13 cellular contexts compared by ENCODE assay signal in the genomic region with DNA sequence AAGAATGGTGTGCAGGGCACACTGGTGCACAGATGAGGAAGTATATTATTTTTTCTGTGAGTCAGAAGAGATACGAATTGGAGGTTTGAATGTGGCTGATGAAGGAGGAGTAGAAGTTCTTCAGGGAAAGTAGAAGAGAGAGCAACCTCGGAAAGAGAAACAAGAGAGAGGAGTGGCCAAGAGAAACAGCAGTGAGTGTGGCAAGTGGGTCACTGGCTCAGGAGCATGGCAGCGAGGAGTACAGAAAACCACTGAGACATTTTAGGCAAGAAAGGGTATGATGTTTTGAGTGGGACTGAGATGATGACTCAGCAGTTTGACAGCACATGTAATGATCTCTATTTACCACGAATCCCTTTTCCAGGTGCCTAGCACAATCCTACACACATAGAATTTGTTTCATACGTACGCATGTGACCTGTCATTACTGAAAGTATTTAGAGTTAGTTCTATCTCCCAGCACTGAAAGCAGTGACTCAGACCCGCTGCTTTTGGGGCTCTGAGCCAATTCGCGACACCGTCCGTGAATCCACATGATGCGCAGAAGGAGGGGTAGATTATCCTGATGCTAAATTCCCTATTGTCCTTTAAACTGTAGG.
A peak's percentile ranks its signal among the peaks of the same experiment; 100 is the strongest.
DNase-seq lines count a peak whose midpoint lies in the region; ATAC-seq and TF ChIP-seq lines count a peak whose summit lies in the region.
"Had no signal": no experiment of that assay in that cellular context is flagged by ENCODE, and none has a peak within 500 bp of the region (broad histone marks: within the 10 kb centered on the region; RNA-seq: fewer than 3 reads in every experiment).

No MANE protein-coding gene starts in this region.

- no peak overlapping the region for H4K8ac ChIP-seq in IMR-90 (ENCODE audit: low read depth in 2 of 2, low read length in 2 of 2)

- in situ Hi-C loops in IMR-90 (cut with MboI; ENCODE audit: low sequenced_read_pairs) (no loop called here), brain microvascular endothelial cell (cut with HindIII; ENCODE audit: low pct_ligation_motif_present, low sequenced_read_pairs) (no loop called here)

- BruUV-seq in IMR-90 (replicated peaks; lab: Mats Ljungman, UMichigan) = no TSS peak

- no peak for TF ChIP-seq RAD21 in IMR-90 (IDR thresholded peaks at IDR 0.05; ENCODE audit: low read length)

- H2BK15ac ChIP-seq in IMR-90 (ENCODE audit: low read depth, low read length) = no peak overlapping the region

- POLR2A ChIA-PET in IMR-90 (lab: Charles Lee; ENCODE audit: unreplicated experiment) = no interaction called here

- H4K20me1 ChIP-seq in IMR-90 (ENCODE audit: insufficient read depth, low read length) = no peaks in the 10 kb centered on the region

- no peak for TF ChIP-seq POLR2A in IMR-90 (IDR thresholded peaks at IDR 0.05; ENCODE audit: low read depth, low read length)

- TF ChIP-seq CTCF in IMR-90 (conservative IDR thresholded peaks at IDR 0.05; ENCODE audit: low read depth, low read length) = no peak
- TF ChIP-seq CTCF in chondrocyte (IDR thresholded peaks at IDR 0.05) = no peak
- no peak for TF ChIP-seq CTCF in osteocyte (IDR thresholded peaks at IDR 0.05)
- TF ChIP-seq CTCF in brain microvascular endothelial cell (IDR thresholded peaks at IDR 0.05; ENCODE audit: low read depth, low read length, missing control alignments) = no peak

- dilution Hi-C loops in IMR-90 (cut with HindIII; ENCODE audit: low sequenced_read_pairs, unreplicated experiment) = no loop called here

- no peak overlapping the region for H3K27ac ChIP-seq in IMR-90 (ENCODE audit: insufficient read depth, low read length)
- H3K27ac ChIP-seq in brain microvascular endothelial cell = no peak overlapping the region
- H3K27ac ChIP-seq: KMS-11, SJSA1 had no signal

- H3K27ac Mint-ChIP-seq in chondrocyte (ENCODE audit: unreplicated experiment) (peak overlapping the region; percentile 9), osteocyte (ENCODE audit: unreplicated experiment) (peak overlapping the region; percentile 32)
- H3K27ac Mint-ChIP-seq: B cell had no signal

- DNase-seq in COLO829 (ENCODE audit: low spot score) (peak; percentile 17), IMR-90 (no peak), chondrocyte (ENCODE audit: low spot score) (no peak), osteocyte (ENCODE audit: extremely low spot score, unreplicated experiment) (no peak), iPS-NIHi7 (ENCODE audit: extremely low spot score) (no peak), brain microvascular endothelial cell (no peak), left colon (no peak)
- DNase-seq: COR-L47, NCI-H524 treated with DMSO at 0.1 percent for 48 hours had no signal

- no peak overlapping the region for H3K56ac ChIP-seq in IMR-90 (ENCODE audit: extremely low read depth, insufficient read depth, low read length)

- H3K23ac ChIP-seq in IMR-90 (ENCODE audit: low read depth, low read length) = no peak overlapping the region

- H3K9me1 ChIP-seq in IMR-90 (ENCODE audit: insufficient read depth, low read length) = no peaks in the 10 kb centered on the region

- H3K4me1 Mint-ChIP-seq in chondrocyte (ENCODE audit: low read depth) (peaks cover 9% of the 10 kb centered on the region), osteocyte (ENCODE audit: unreplicated experiment) (peaks cover 4% of the 10 kb centered on the region)
- H3K4me1 Mint-ChIP-seq: B cell had no signal

- H2AK5ac ChIP-seq in IMR-90 (ENCODE audit: low read depth, low read length) = no peak overlapping the region

- no peak overlapping the region for H4K91ac ChIP-seq in IMR-90 (ENCODE audit: insufficient read depth, low read depth, low read length)

- peaks cover 15% of the 10 kb centered on the region for H3K9me3 ChIP-seq in IMR-90 (ENCODE audit: control insufficient read depth, insufficient read depth, low read length)
- H3K9me3 ChIP-seq: SJSA1 had no signal

- no peak overlapping the region for H2AFZ ChIP-seq in IMR-90 (replicated peaks; ENCODE audit: low read length, poor library complexity)

- no peak overlapping the region for H2BK120ac ChIP-seq in IMR-90 (ENCODE audit: low read depth, low read length)

- H3K4me3 Mint-ChIP-seq in chondrocyte (ENCODE audit: unreplicated experiment) = no peak overlapping the region
- H3K4me3 Mint-ChIP-seq in osteocyte (ENCODE audit: unreplicated experiment) = no peak overlapping the region
- H3K4me3 Mint-ChIP-seq: B cell had no signal

- peaks cover 4% of the 10 kb centered on the region for H3K9me3 Mint-ChIP-seq in chondrocyte (ENCODE audit: low read depth)
- H3K9me3 Mint-ChIP-seq in osteocyte (ENCODE audit: unreplicated experiment) = peaks cover 4% of the 10 kb centered on the region

- H3K4me3 ChIP-seq in IMR-90 (ENCODE audit: insufficient read depth, low read depth, low read length) = no peak overlapping the region
- no peak overlapping the region for H3K4me3 ChIP-seq in brain microvascular endothelial cell (ENCODE audit: low read depth, low read length)
- H3K4me3 ChIP-seq: SJSA1 had no signal

- no peak overlapping the region for H4K5ac ChIP-seq in IMR-90 (ENCODE audit: low read depth, low read length)

- H3K27me3 Mint-ChIP-seq in chondrocyte (ENCODE audit: low read depth) (no peaks in the 10 kb centered on the region), osteocyte (ENCODE audit: unreplicated experiment) (no peaks in the 10 kb centered on the region)
- H3K27me3 Mint-ChIP-seq: B cell had no signal

- CTCF ChIA-PET in IMR-90 (lab: Yijun Ruan, JAX) = no interaction called here

- H3K14ac ChIP-seq in IMR-90 (replicated peaks; ENCODE audit: low read depth, low read length) = no peak overlapping the region

- no peak overlapping the region for H2AK9ac ChIP-seq in IMR-90 (replicated peaks; ENCODE audit: low read depth, low read length, poor library complexity)

- H3K27me3 ChIP-seq in IMR-90 (ENCODE audit: control insufficient read depth, insufficient read depth, low read length) (no peaks in the 10 kb centered on the region), brain microvascular endothelial cell (replicated peaks) (no peaks in the 10 kb centered on the region)
- H3K27me3 ChIP-seq: SJSA1 had no signal

- 60% methylated on average over 1 of the region's 12 CpGs; no CpG with 5 or more reads in 1 of the 2 experiments for WGBS in IMR-90 (ENCODE audit: extremely low coverage in 2 of 2, insufficient read length in 1 of 2), 2 experiments

- H3K4ac ChIP-seq in IMR-90 (ENCODE audit: low read depth, low read length) = no peak overlapping the region

- no peak overlapping the region for H3K9ac ChIP-seq in IMR-90 (ENCODE audit: low read depth, low read length)
- H3K9ac ChIP-seq: KMS-11 had no signal

- ATAC-seq in IMR-90 (ENCODE audit: low read depth) (no peak), left colon (no peak)
- ATAC-seq: Panc1 had no signal

- no peaks in the 10 kb centered on the region for H3K79me1 ChIP-seq in IMR-90 (ENCODE audit: low read depth in 1 of 2, low read length in 2 of 2)

- intact Hi-C loops in IMR-90 (cut with micrococcal nuclease) (no loop called here), left colon (cut with DNase I, micrococcal nuclease) (no loop called here)

- H3K36me3 Mint-ChIP-seq in chondrocyte (ENCODE audit: low read depth) (no peaks in the 10 kb centered on the region), osteocyte (ENCODE audit: unreplicated experiment) (no peaks in the 10 kb centered on the region)

- H3K4me2 ChIP-seq in IMR-90 (ENCODE audit: low read depth, low read length) = no peak overlapping the region
- H3K4me2 ChIP-seq: KMS-11 had no signal

- no peaks in the 10 kb centered on the region for H3K4me1 ChIP-seq in IMR-90 (ENCODE audit: control insufficient read depth, insufficient read depth, low read length)
- H3K4me1 ChIP-seq: SJSA1 had no signal

- no peaks in the 10 kb centered on the region for H3K36me3 ChIP-seq in IMR-90 (ENCODE audit: control insufficient read depth, insufficient read depth, low read length)
- H3K36me3 ChIP-seq in brain microvascular endothelial cell (replicated peaks) = no peaks in the 10 kb centered on the region
- H3K36me3 ChIP-seq: SJSA1 had no signal

- H3K18ac ChIP-seq in IMR-90 (ENCODE audit: low read depth, low read length) = no peak overlapping the region

- no peak overlapping the region for H2BK20ac ChIP-seq in IMR-90 (ENCODE audit: low read depth, low read length)

- H2BK5ac ChIP-seq in IMR-90 (ENCODE audit: low read depth, low read length, poor library complexity, severe bottlenecking) = no peak overlapping the region

TF ChIP-seq in IMR-90, 13 proteins besides CTCF, POLR2A, EP300 and RAD21:
- TF ChIP-seq MXI1 (IDR thresholded peaks at IDR 0.05; ENCODE audit: borderline replicate concordance, low read depth, low read length) = no peak
- TF ChIP-seq NFE2L2 (IDR thresholded peaks at IDR 0.05; ENCODE audit: low read depth, low read length) = peak; percentile 76
- TF ChIP-seq MAZ (IDR thresholded peaks at IDR 0.05; ENCODE audit: borderline replicate concordance, low read depth, low read length) = no peak
- peak; percentile 95 for TF ChIP-seq MAFK (IDR thresholded peaks at IDR 0.05; ENCODE audit: low read depth, low read length)
- TF ChIP-seq BHLHE40 (IDR thresholded peaks at IDR 0.05; ENCODE audit: low read depth, low read length) = no peak
